ENCODE assay signal across 32 cellular contexts in genomic region chr15:81223346-81223971, GRCh38. TPM values are rescaled to one million over a fixed set of nuclear protein-coding genes. Genes with fewer than 3 reads are reported as not detected.
"Had no signal": no experiment of that assay in that cellular context is flagged by ENCODE, and none has a peak within 500 bp of the region (broad histone marks: within the 10 kb centered on the region; RNA-seq: fewer than 3 reads in every experiment).

No MANE protein-coding gene starts in this region.

- H3K36me3 Mint-ChIP-seq: activated naive CD4-positive, alpha-beta T cell treated with anti-CD3 and anti-CD28 coated beads, Interleukin-2, amount 10 ng/mL, durations not matched to agents 7 days and 5 days; brain; WTC11 had no signal

- H3K27ac ChIP-seq: SJSA1 had no signal

- H3K9me3 ChIP-seq: SJSA1, SK-N-SH had no signal

- H3K36me3 ChIP-seq: SJSA1 had no signal

- DNase-seq: activated CD4-positive, alpha-beta T cell treated with anti-CD3 and anti-CD28 coated beads for 36 hours; activated CD4-positive, alpha-beta T cell treated with anti-CD3 and anti-CD28 coated beads, Interleukin-2, amount 10 ng/mL, durations not matched to agents 7 days and 5 days; activated CD4-positive, alpha-beta T cell treated with anti-CD3 and anti-CD28 coated beads, Interleukin-2, amount 50 U/mL, for 48 hours; activated CD8-positive, alpha-beta memory T cell treated with anti-CD3 and anti-CD28 coated beads, Interleukin-2, amount 50 U/mL, for 4 hours; activated CD8-positive, alpha-beta T cell treated with anti-CD3 and anti-CD28 coated beads, Interleukin-2, amount 10 ng/mL, durations not matched to agents 7 days and 5 days; activated gamma-delta T cell treated with Interleukin-2 at 50 U/mL for 16 hours; activated naive CD4-positive, alpha-beta T cell treated with anti-CD3 and anti-CD28 coated beads, Interleukin-2, amount 10 ng/mL, durations not matched to agents 7 days and 5 days; activated naive CD8-positive, alpha-beta T cell treated with anti-CD3 and anti-CD28 coated beads, Interleukin-2, amount 50 U/mL, for 24 hours; activated T-cell treated with anti-CD3 and anti-CD28 coated beads for 4 hours; activated T-cell treated with anti-CD3 and anti-CD28 coated beads, Interleukin-2, amount 50 U/mL, for 4 hours; anterior cingulate cortex; NCI-H1105; NCI-H1417 treated with DMSO at 0.1 percent for 48 hours; NCI-H187 treated with DMSO at 0.1 percent for 48 hours; NCI-H2081; NCI-H2171 treated with DMSO at 0.1 percent for 48 hours; NCI-H2227 treated with DMSO at 0.1 percent for 48 hours; NCI-H446 treated with DMSO at 0.1 percent for 48 hours; NCI-H524; SHP77 treated with DMSO at 0.1 percent for 48 hours; SK-N-SH had no signal

- H3K4me1 Mint-ChIP-seq: activated CD4-positive, alpha-beta T cell treated with anti-CD3 and anti-CD28 coated beads for 36 hours; activated naive CD8-positive, alpha-beta T cell treated with anti-CD3 and anti-CD28 coated beads, Interleukin-2, amount 50 U/mL, for 24 hours; brain; WTC11 had no signal

- H3K9me3 Mint-ChIP-seq: activated CD4-positive, alpha-beta T cell treated with anti-CD3 and anti-CD28 coated beads, Interleukin-2, amount 10 ng/mL, durations not matched to agents 7 days and 5 days; activated naive CD4-positive, alpha-beta T cell treated with anti-CD3 and anti-CD28 coated beads, Interleukin-2, amount 10 ng/mL, durations not matched to agents 7 days and 5 days; activated naive CD8-positive, alpha-beta T cell treated with anti-CD3 and anti-CD28 coated beads, Interleukin-2, amount 50 U/mL, for 24 hours; activated T-cell treated with anti-CD3 and anti-CD28 coated beads, Interleukin-2, amount 50 U/mL, for 4 hours; activated T-helper 1 cell treated with anti-CD3 and anti-CD28 coated beads, Interleukin-12 subunit alpha, Interleukin-12 subunit beta, Interleukin-2, Interleukin-4 antibody, amounts not matched to agents 30 ng/mL and 10 ng/mL and 1 ng/mL, durations not matched to agents 14 hours and 24 hours and 36 hours; brain; T-helper 1 cell treated with Interleukin-12 subunit alpha and Interleukin-12 subunit beta and Interleukin-4 antibody, amounts not matched to agents 30 μg/mL and 1 μg/mL, for 36 hours; T-helper 2 cell treated with Interferon-gamma antibody and Interleukin-4, amounts not matched to agents 5 μg/mL and 100 μg/mL, for 36 hours; WTC11 had no signal

- H3K4me3 Mint-ChIP-seq: activated CD4-positive, alpha-beta T cell treated with anti-CD3 and anti-CD28 coated beads for 36 hours; activated CD4-positive, alpha-beta T cell treated with anti-CD3 and anti-CD28 coated beads, Interleukin-2, amount 10 ng/mL, durations not matched to agents 7 days and 5 days; activated CD8-positive, alpha-beta T cell treated with anti-CD3 and anti-CD28 coated beads, Interleukin-2, amount 10 ng/mL, durations not matched to agents 7 days and 5 days; activated naive CD4-positive, alpha-beta T cell treated with anti-CD3 and anti-CD28 coated beads, Interleukin-2, amount 10 ng/mL, durations not matched to agents 7 days and 5 days; activated naive CD8-positive, alpha-beta T cell; activated naive CD8-positive, alpha-beta T cell treated with anti-CD3 and anti-CD28 coated beads, Interleukin-2, amount 50 U/mL, for 24 hours; activated T-cell treated with anti-CD3 and anti-CD28 coated beads, Interleukin-2, amount 50 U/mL, for 4 hours; activated T-helper 1 cell treated with anti-CD3 and anti-CD28 coated beads, Interleukin-12 subunit alpha, Interleukin-12 subunit beta, Interleukin-2, Interleukin-4 antibody, amounts not matched to agents 30 ng/mL and 10 ng/mL and 1 ng/mL, durations not matched to agents 14 hours and 24 hours and 36 hours; brain; T-helper 1 cell treated with Interleukin-12 subunit alpha and Interleukin-12 subunit beta and Interleukin-4 antibody, amounts not matched to agents 30 μg/mL and 1 μg/mL, for 36 hours; T-helper 2 cell treated with Interferon-gamma antibody and Interleukin-4, amounts not matched to agents 5 μg/mL and 100 μg/mL, for 36 hours; WTC11 had no signal

- FAIRE-seq: bronchial epithelial cell had no signal

- H3K27ac Mint-ChIP-seq: activated CD4-positive, alpha-beta T cell treated with anti-CD3 and anti-CD28 coated beads for 36 hours; activated CD4-positive, alpha-beta T cell treated with anti-CD3 and anti-CD28 coated beads, Interleukin-2, amount 10 ng/mL, durations not matched to agents 7 days and 5 days; activated CD8-positive, alpha-beta T cell treated with anti-CD3 and anti-CD28 coated beads, Interleukin-2, amount 10 ng/mL, durations not matched to agents 7 days and 5 days; activated naive CD4-positive, alpha-beta T cell treated with anti-CD3 and anti-CD28 coated beads, Interleukin-2, amount 10 ng/mL, durations not matched to agents 7 days and 5 days; activated naive CD8-positive, alpha-beta T cell; activated naive CD8-positive, alpha-beta T cell treated with anti-CD3 and anti-CD28 coated beads, Interleukin-2, amount 50 U/mL, for 24 hours; activated T-helper 1 cell treated with anti-CD3 and anti-CD28 coated beads, Interleukin-12 subunit alpha, Interleukin-12 subunit beta, Interleukin-2, Interleukin-4 antibody, amounts not matched to agents 30 ng/mL and 10 ng/mL and 1 ng/mL, durations not matched to agents 14 hours and 24 hours and 36 hours; brain; T-helper 1 cell treated with Interleukin-12 subunit alpha and Interleukin-12 subunit beta and Interleukin-4 antibody, amounts not matched to agents 30 μg/mL and 1 μg/mL, for 36 hours; T-helper 2 cell treated with Interferon-gamma antibody and Interleukin-4, amounts not matched to agents 5 μg/mL and 100 μg/mL, for 36 hours; WTC11 had no signal

- H3K4me3 ChIP-seq: SJSA1 had no signal

- H3K4me1 ChIP-seq: SJSA1 had no signal

- ATAC-seq: activated CD4-positive, alpha-beta T cell treated with anti-CD3 and anti-CD28 coated beads for 36 hours; activated CD4-positive, CD25-positive, alpha-beta regulatory T cell treated with anti-CD3 and anti-CD28 coated beads, Interleukin-2, amount 50 U/mL, for 24 hours; activated CD8-positive, alpha-beta T cell treated with anti-CD3 and anti-CD28 coated beads, Interleukin-2, amount 10 ng/mL, durations not matched to agents 7 days and 5 days; activated naive CD8-positive, alpha-beta T cell treated with anti-CD3 and anti-CD28 coated beads, Interleukin-2, amount 50 U/mL, for 24 hours; activated T-cell treated with anti-CD3 and anti-CD28 coated beads, Interleukin-2, amount 50 U/mL, for 4 hours; Panc1; WTC11 had no signal

- H3K4me2 ChIP-seq: SK-N-SH had no signal

- H3K27me3 Mint-ChIP-seq: activated CD4-positive, alpha-beta T cell treated with anti-CD3 and anti-CD28 coated beads, Interleukin-2, amount 10 ng/mL, durations not matched to agents 7 days and 5 days had no signal

- H3K9ac ChIP-seq: SK-N-SH had no signal

- H3K27me3 ChIP-seq: SJSA1 had no signal

RNA-seq across cellular contexts. Expression of gene IL16, which starts 26.8 kb away (rescaled TPM):
- total RNA-seq: M059J, SJSA1 had no signal
- polyA plus RNA-seq: SK-N-SH had no signal
